8 cellular contexts compared by ENCODE assay signal in the genomic region with DNA sequence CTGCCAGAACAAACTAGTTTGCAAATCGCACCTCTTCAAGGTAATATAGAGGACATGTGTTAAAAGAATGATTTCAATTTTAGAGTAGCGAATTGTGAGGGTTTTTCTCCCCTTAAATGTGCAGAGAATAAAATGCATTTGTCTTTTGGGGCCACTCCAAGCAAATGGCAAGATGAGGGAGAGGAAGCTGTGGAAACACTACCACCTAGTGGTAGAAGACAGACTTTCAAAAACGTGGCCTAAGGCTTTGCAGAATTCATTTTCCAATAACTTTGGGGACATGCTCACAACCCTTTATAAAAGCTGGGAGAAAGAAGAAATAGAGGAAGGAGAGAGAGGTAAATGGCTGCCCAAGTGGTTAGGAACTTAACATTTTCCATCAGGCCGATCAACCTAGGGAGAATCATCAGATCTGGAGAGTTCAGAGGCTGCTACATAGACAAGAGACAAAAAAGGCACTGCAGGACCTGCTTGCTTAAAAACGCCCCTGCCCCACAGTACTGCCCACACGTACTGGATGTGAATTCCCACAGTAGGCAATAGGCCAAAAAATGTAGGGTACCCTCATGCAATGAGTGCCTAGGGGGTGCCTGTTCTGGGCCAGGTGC. TPM values are rescaled to one million over a fixed set of nuclear protein-coding genes. Genes with fewer than 3 reads are reported as not detected.
DNase-seq lines count a peak whose midpoint lies in the region; ATAC-seq and TF ChIP-seq lines count a peak whose summit lies in the region.

No MANE protein-coding gene starts in this region.

- H3K4me3 ChIP-seq in Panc1 (ENCODE audit: low read depth in 2 of 2, low read length in 2 of 2) (no peak overlapping the region), coronary artery (no peak overlapping the region), liver (ENCODE audit: low read depth in 1 of 3, low read length in 3 of 3) (no peak overlapping the region), vagina (no peak overlapping the region)

- H3K9ac ChIP-seq in liver (ENCODE audit: low read depth in 1 of 2, low read length in 2 of 2) = no peak overlapping the region

- POLR2A ChIA-PET in Panc1 (lab: Charles Lee) = no interaction called here

- H3K4me1 ChIP-seq in Panc1 (ENCODE audit: control insufficient read depth, insufficient read depth, low read length) (no peaks in the 10 kb centered on the region), liver (ENCODE audit: control insufficient read depth in 4 of 4, insufficient read depth in 4 of 4, low read length in 3 of 4) (no peaks in the 10 kb centered on the region), vagina (no peaks in the 10 kb centered on the region)

- H3K27me3 ChIP-seq in Panc1 (ENCODE audit: control insufficient read depth, insufficient read depth, low read length) (no peaks in the 10 kb centered on the region), liver (ENCODE audit: control insufficient read depth in 4 of 4, insufficient read depth in 4 of 4, low read length in 3 of 4) (no peaks in the 10 kb centered on the region), vagina (no peaks in the 10 kb centered on the region)

- 12% methylated on average over 6 of the region's 6 CpGs for WGBS in liver

- peak; percentile 82; the same call in 1 of the 2 replicates for ATAC-seq in Panc1

- CTCF ChIA-PET in Panc1 (lab: Charles Lee) = interaction anchor here (0.9 to 1.3 kb wide), 2 partner anchors 28 to 269 kb away, joined by 3 read pairs; no protein-coding TSS in a partner anchor

- no peak overlapping the region for H3K27ac ChIP-seq in Panc1 (ENCODE audit: low read length)
- no peak overlapping the region for H3K27ac ChIP-seq in coronary artery
- no peak overlapping the region for H3K27ac ChIP-seq in liver (ENCODE audit: low read depth in 1 of 2, low read length in 2 of 2)
- H3K27ac ChIP-seq in vagina = no peak overlapping the region

- in situ Hi-C loops in Panc1 (cut with HindIII; ENCODE audit: low pct_unique_long_range_greater_than_20kb, low sequenced_read_pairs) = no loop called here

- no peaks in the 10 kb centered on the region for H3K36me3 ChIP-seq in Panc1 (ENCODE audit: control insufficient read depth, insufficient read depth, low read length)
- no peaks in the 10 kb centered on the region for H3K36me3 ChIP-seq in liver (ENCODE audit: control insufficient read depth in 4 of 4, insufficient read depth in 3 of 4, low read depth in 1 of 4, low read length in 3 of 4)
- H3K36me3 ChIP-seq in vagina = no peaks in the 10 kb centered on the region

- peak; percentile 73 for TF ChIP-seq CTCF in Panc1 (IDR thresholded peaks at IDR 0.05)
- TF ChIP-seq CTCF in coronary artery (IDR thresholded peaks at IDR 0.05) = peak; percentile 77
- peak; percentile 88 for TF ChIP-seq CTCF in liver (IDR thresholded peaks at IDR 0.05; ENCODE audit: low read depth, low read length, missing input control)
- peak; percentile 54 to 73 (median 71) for TF ChIP-seq CTCF in vagina (IDR thresholded peaks at IDR 0.05)

- intact Hi-C loops in Panc1 (cut with micrococcal nuclease; ENCODE audit: unreplicated experiment) (no loop called here), vagina (cut with DNase I) (no loop called here)

- H3K9me3 ChIP-seq in Panc1 (ENCODE audit: control insufficient read depth, insufficient read depth, low read depth, low read length) (no peaks in the 10 kb centered on the region), liver (ENCODE audit: control insufficient read depth in 4 of 4, low read length in 3 of 4) (no peaks in the 10 kb centered on the region), vagina (no peaks in the 10 kb centered on the region)

- TF ChIP-seq RAD21 in liver (IDR thresholded peaks at IDR 0.05) = peak; percentile 99

- BruUV-seq in Panc1 (replicated peaks; lab: Mats Ljungman, UMichigan) = no TSS peak

- no peak for TF ChIP-seq POLR2A in vagina (IDR thresholded peaks at IDR 0.05)

- peak; percentile 49 for DNase-seq in stimulated activated CD4-positive, alpha-beta T cell treated with anti-CD3 and anti-CD28 coated beads, Interleukin-4, amount 100 ng/mL, for 24 hours
- DNase-seq in stimulated activated CD4-positive, alpha-beta T cell treated with anti-CD3 and anti-CD28 coated beads, Interleukin-12 subunit alpha, Interleukin-12 subunit beta, amount 100 ng/mL, for 4 hours = no peak
- DNase-seq in LHCN-M2 (ENCODE audit: low read depth) (peak; percentile 46), Panc1 (ENCODE audit: low read depth, low spot score) (peak; percentile 42), coronary artery (ENCODE audit: low spot score) (peak; percentile 29), vagina (ENCODE audit: extremely low spot score in 2 of 2) (no peak), occipital lobe (lab: John Stamatoyannopoulos, UW) (no peak)

TF ChIP-seq in liver, 16 proteins besides CTCF, POLR2A, EP300 and RAD21:
- TF ChIP-seq EGR1 (IDR thresholded peaks at IDR 0.05; ENCODE audit: low read depth in 2 of 2) = no peak
TF ChIP-seq in liver: peak in this region for 0.

RNA-seq across cellular contexts. Expression of a gene that starts 15.7 kb away (rescaled TPM):
- total RNA-seq in LHCN-M2 (2014; rRNA removed) (28.4 and 29.3 TPM in 2 replicates), Panc1 (2021; ENCODE audit: unreplicated experiment) (13.5 TPM), liver (10 to 100 TPM; 26.7 to 67.9 TPM), vagina (29.2 TPM), occipital lobe (56.8 TPM)
- polyA plus RNA-seq in LHCN-M2 (2012) = 25.9 TPM
- 7.4 TPM for polyA plus RNA-seq in Panc1 (2012; ENCODE audit: insufficient read length)
- polyA plus RNA-seq in liver = 10 to 100 TPM; 45.9 to 47.5 TPM

RNA-seq across cellular contexts. Expression of a gene that starts 38.2 kb away (rescaled TPM):
- not detected in 2 replicates for total RNA-seq in LHCN-M2 (2014; rRNA removed)
- 0.01 TPM for polyA plus RNA-seq in LHCN-M2 (2012)
- 0.05 TPM for total RNA-seq in Panc1 (2021; ENCODE audit: unreplicated experiment)
- not detected for polyA plus RNA-seq in Panc1 (2012; ENCODE audit: insufficient read length)
- total RNA-seq in liver = under 1 TPM; 0.05 to 0.59 TPM
- polyA plus RNA-seq in liver = under 1 TPM; 0.08 to 0.37 TPM
- total RNA-seq in vagina = 8.3 TPM
- 0.31 TPM for total RNA-seq in occipital lobe

Comparison
In these comparisons a context has a peak if more than half of its experiments do, and no peak if none do; other contexts are left out.
1. DNase-seq: peak in stimulated activated CD4-positive, alpha-beta T cell treated with anti-CD3 and anti-CD28 coated beads, Interleukin-4, amount 100 ng/mL, for 24 hours (single experiment), LHCN-M2 (single experiment), Panc1 (single experiment) and coronary artery (single experiment); none in stimulated activated CD4-positive, alpha-beta T cell treated with anti-CD3 and anti-CD28 coated beads, Interleukin-12 subunit alpha, Interleukin-12 subunit beta, amount 100 ng/mL, for 4 hours (single experiment), vagina (0 of 2) and occipital lobe (single experiment).
2. Peak in every context shown above with its lines, with median percentiles within 50 percentile points of each other: CTCF ChIP-seq.